ENCODE assay signal across 32 cellular contexts in genomic region chr10:52283174-52283573, GRCh38. TPM values are rescaled to one million over a fixed set of nuclear protein-coding genes. Genes with fewer than 3 reads are reported as not detected.
DNase-seq lines count a peak whose midpoint lies in the region; ATAC-seq and TF ChIP-seq lines count a peak whose summit lies in the region.
"Had no signal": no experiment of that assay in that cellular context is flagged by ENCODE, and none has a peak within 500 bp of the region (broad histone marks: within the 10 kb centered on the region; RNA-seq: fewer than 3 reads in every experiment).

No MANE protein-coding gene starts in this region.

- intact Hi-C loops in psoas muscle (cut with DNase I): no loop called here
- intact Hi-C loops in Calu3 (cut with micrococcal nuclease; ENCODE audit: unreplicated experiment): no loop called here

- DNase-seq in HCEC 1CT (peak; percentile 60), amniotic epithelial cell (ENCODE audit: low read depth) (peak; percentile 11), fibroblast of mammary gland (ENCODE audit: low read depth) (peak; percentile 40), psoas muscle (no peak), NCI-H187 treated with DMSO at 0.1 percent for 48 hours (lab: John Stamatoyannopoulos, UW) (no peak), Calu3 (no peak), NCI-H526 treated with DMSO at 0.1 percent for 48 hours (lab: John Stamatoyannopoulos, UW) (no peak)
- DNase-seq: activated CD4-positive, alpha-beta memory T cell treated with anti-CD3 and anti-CD28 coated beads, Interleukin-2, amount 10 ng/mL, durations not matched to agents 7 days and 5 days; activated CD8-positive, alpha-beta memory T cell treated with anti-CD3 and anti-CD28 coated beads, Interleukin-2, amount 50 U/mL, for 4 hours; activated naive CD4-positive, alpha-beta T cell treated with Interleukin-2 at 50 U/mL for 16 hours; cerebellar nuclear complex; DMS53; GF-D8; Kasumi-1; kidney; NCI-H1417 treated with DMSO at 0.1 percent for 48 hours; NCI-H2081 treated with DMSO at 0.1 percent for 48 hours; NCI-H2227 treated with DMSO at 0.1 percent for 48 hours; NCI-H526; NK-92 treated with Interleukin-12 subunit alpha and Interleukin-12 subunit beta, amount 100 ng/mL, for 24 hours; SHP77 treated with DMSO at 0.1 percent for 48 hours; substantia nigra; upper lobe of right lung had no signal

- 31 to 36% (median 32%) methylated on average over 2 of the region's 2 CpGs for WGBS in psoas muscle, 3 donors

- no peak overlapping the region for H3K4me3 Mint-ChIP-seq in Calu3 (ENCODE audit: low read depth, unreplicated experiment)
- H3K4me3 Mint-ChIP-seq: activated CD4-positive, alpha-beta memory T cell treated with anti-CD3 and anti-CD28 coated beads, Interleukin-2, amount 10 ng/mL, durations not matched to agents 7 days and 5 days; activated T-helper 1 cell treated with anti-CD3 and anti-CD28 coated beads, Interleukin-12 subunit alpha, Interleukin-12 subunit beta, Interleukin-2, Interleukin-4 antibody, amounts not matched to agents 30 ng/mL and 10 ng/mL and 1 ng/mL, durations not matched to agents 14 hours and 24 hours and 36 hours; GM23338; nephron; stimulated activated memory B cell treated with anti-CD40 and anti-IgM and Interleukin-4, amounts not matched to agents 10 μg/mL and 1 μg/mL and 100 μg/mL, for 72 hours; T-helper 2 cell treated with Interferon-gamma antibody and Interleukin-4, amounts not matched to agents 5 μg/mL and 100 μg/mL, for 36 hours had no signal

- no peak overlapping the region for H3K27ac Mint-ChIP-seq in Calu3 (ENCODE audit: unreplicated experiment)
- H3K27ac Mint-ChIP-seq: activated CD4-positive, alpha-beta memory T cell treated with anti-CD3 and anti-CD28 coated beads, Interleukin-2, amount 10 ng/mL, durations not matched to agents 7 days and 5 days; activated T-helper 1 cell treated with anti-CD3 and anti-CD28 coated beads, Interleukin-12 subunit alpha, Interleukin-12 subunit beta, Interleukin-2, Interleukin-4 antibody, amounts not matched to agents 30 ng/mL and 10 ng/mL and 1 ng/mL, durations not matched to agents 14 hours and 24 hours and 36 hours; GM23338; nephron; stimulated activated memory B cell treated with anti-CD40 and anti-IgM and Interleukin-4, amounts not matched to agents 10 μg/mL and 1 μg/mL and 100 μg/mL, for 72 hours; T-helper 2 cell treated with Interferon-gamma antibody and Interleukin-4, amounts not matched to agents 5 μg/mL and 100 μg/mL, for 36 hours had no signal

- BruUV-seq in Calu3 (replicated peaks; lab: Mats Ljungman, UMichigan): no TSS peak

- H3K27ac ChIP-seq in psoas muscle: peak overlapping the region; percentile 0
- H3K27ac ChIP-seq: BLaER1, skin epidermis, upper lobe of right lung had no signal

- H3K27me3 ChIP-seq in psoas muscle (ENCODE audit: insufficient read depth in 3 of 3, low read length in 2 of 3): no peaks in the 10 kb centered on the region
- H3K27me3 ChIP-seq: BLaER1, upper lobe of right lung had no signal

- CTCF ChIA-PET in Calu3 (lab: Charles Lee): no interaction called here

- H3K4me3 ChIP-seq in fibroblast of mammary gland (ENCODE audit: control insufficient read depth, low read depth, low read length): no peak overlapping the region
- no peak overlapping the region for H3K4me3 ChIP-seq in psoas muscle
- H3K4me3 ChIP-seq: BLaER1, GM23338, skin epidermis, upper lobe of right lung had no signal

- H3K9me3 Mint-ChIP-seq in Calu3 (ENCODE audit: low read depth, unreplicated experiment): no peaks in the 10 kb centered on the region
- H3K9me3 Mint-ChIP-seq: activated CD4-positive, alpha-beta memory T cell treated with anti-CD3 and anti-CD28 coated beads, Interleukin-2, amount 10 ng/mL, durations not matched to agents 7 days and 5 days; activated T-helper 1 cell treated with anti-CD3 and anti-CD28 coated beads, Interleukin-12 subunit alpha, Interleukin-12 subunit beta, Interleukin-2, Interleukin-4 antibody, amounts not matched to agents 30 ng/mL and 10 ng/mL and 1 ng/mL, durations not matched to agents 14 hours and 24 hours and 36 hours; stimulated activated memory B cell treated with anti-CD40 and anti-IgM and Interleukin-4, amounts not matched to agents 10 μg/mL and 1 μg/mL and 100 μg/mL, for 72 hours; T-helper 2 cell treated with Interferon-gamma antibody and Interleukin-4, amounts not matched to agents 5 μg/mL and 100 μg/mL, for 36 hours had no signal

- no peaks in the 10 kb centered on the region for H3K4me1 Mint-ChIP-seq in Calu3 (ENCODE audit: low read depth, unreplicated experiment)
- H3K4me1 Mint-ChIP-seq: activated CD4-positive, alpha-beta memory T cell treated with anti-CD3 and anti-CD28 coated beads, Interleukin-2, amount 10 ng/mL, durations not matched to agents 7 days and 5 days had no signal

- H3K36me3 Mint-ChIP-seq in Calu3 (ENCODE audit: insufficient read depth, unreplicated experiment): no peaks in the 10 kb centered on the region
- H3K36me3 Mint-ChIP-seq: stimulated activated memory B cell treated with anti-CD40 and anti-IgM and Interleukin-4, amounts not matched to agents 10 μg/mL and 1 μg/mL and 100 μg/mL, for 72 hours had no signal

- H3K36me3 ChIP-seq in psoas muscle (ENCODE audit: insufficient read depth in 1 of 2, low read depth in 1 of 2): peaks cover 0 to 14% of the 10 kb centered on the region in 2 donors
- H3K36me3 ChIP-seq: BLaER1, upper lobe of right lung had no signal

- no peaks in the 10 kb centered on the region for H3K27me3 Mint-ChIP-seq in Calu3 (ENCODE audit: unreplicated experiment)
- H3K27me3 Mint-ChIP-seq: activated CD4-positive, alpha-beta memory T cell treated with anti-CD3 and anti-CD28 coated beads, Interleukin-2, amount 10 ng/mL, durations not matched to agents 7 days and 5 days; stimulated activated memory B cell treated with anti-CD40 and anti-IgM and Interleukin-4, amounts not matched to agents 10 μg/mL and 1 μg/mL and 100 μg/mL, for 72 hours had no signal

- H3K4me1 ChIP-seq in psoas muscle: peaks cover 31% of the 10 kb centered on the region
- H3K4me1 ChIP-seq: BLaER1, upper lobe of right lung had no signal

- ATAC-seq in psoas muscle (peak; percentile 54 to 69 (median 66)), GM18861 (IDR thresholded peaks at IDR 0.05; ENCODE audit: unreplicated experiment) (no peak)
- ATAC-seq: GM23338; stimulated activated memory B cell treated with anti-CD40 and anti-IgM and Interleukin-4, amounts not matched to agents 10 μg/mL and 1 μg/mL and 100 μg/mL, for 72 hours; upper lobe of right lung had no signal

- no peaks in the 10 kb centered on the region for H3K9me3 ChIP-seq in psoas muscle
- H3K9me3 ChIP-seq: upper lobe of right lung had no signal

- no peak for TF ChIP-seq CTCF in fibroblast of mammary gland (conservative IDR thresholded peaks at IDR 0.05; ENCODE audit: control insufficient read depth, insufficient read depth, low read depth, low read length)
- no peak for TF ChIP-seq CTCF in psoas muscle (IDR thresholded peaks at IDR 0.05)
- TF ChIP-seq CTCF in Calu3 (IDR thresholded peaks at IDR 0.05; ENCODE audit: unreplicated experiment): no peak

RNA-seq across cellular contexts. Expression of gene DKK1, which starts 30.9 kb away (rescaled TPM):
- total RNA-seq in psoas muscle: under 1 TPM in 3 of 4 donors, not detected in 1; 0.17 to 0.42 (median 0.24) TPM
- polyA plus RNA-seq in psoas muscle: under 1 TPM; 0.09 to 0.77 (median 0.16) TPM
- total RNA-seq in Calu3 (2022): 122 and 145 TPM in 2 replicates
- total RNA-seq: activated CD4-positive, alpha-beta memory T cell treated with anti-CD3 and anti-CD28 coated beads, Interleukin-2, amount 10 ng/mL, durations not matched to agents 7 days and 5 days; activated T-helper 1 cell treated with anti-CD3 and anti-CD28 coated beads, Interleukin-12 subunit alpha, Interleukin-12 subunit beta, Interleukin-2, Interleukin-4 antibody, amounts not matched to agents 30 ng/mL and 10 ng/mL and 1 ng/mL, durations not matched to agents 14 hours and 24 hours and 36 hours; GM23338; mononuclear cell had no signal

Comparison
In these comparisons a context has a peak if more than half of its experiments do, and no peak if none do; other contexts are left out.
1. DNase-seq: peak in HCEC 1CT (single experiment), amniotic epithelial cell (single experiment) and fibroblast of mammary gland (single experiment); none in psoas muscle (0 of 2), NCI-H187 treated with DMSO at 0.1 percent for 48 hours (single experiment), Calu3 (single experiment) and NCI-H526 treated with DMSO at 0.1 percent for 48 hours (single experiment).
2. RNA of gene DKK1, which starts 30.9 kb away (total RNA-seq): 122 to 145 TPM in Calu3; 0.17 to 0.42 TPM in psoas muscle; every median in the first group is over 10 times any median in the second.